In genomic region chr21:33797565-33797964, GRCh38 we compare ENCODE assay signal across 25 cellular contexts.
DNase-seq lines count a peak whose midpoint lies in the region; ATAC-seq, FAIRE-seq and TF ChIP-seq lines count a peak whose summit lies in the region.
"Had no signal": no experiment of that assay in that cellular context is flagged by ENCODE, and none has a peak within 500 bp of the region (broad histone marks: within the 10 kb centered on the region; RNA-seq: fewer than 3 reads in every experiment).

No MANE protein-coding gene starts in this region.

- peak overlapping the region; percentile 52 for H3K27ac Mint-ChIP-seq in nephron progenitor cell
- peak overlapping the region; percentile 2 for H3K27ac Mint-ChIP-seq in type B pancreatic cell
- H3K27ac Mint-ChIP-seq: B cell; CD8-positive, alpha-beta T cell had no signal

- H3K36me3 ChIP-seq in heart left ventricle (peaks cover 0 to 65% (median 38%) of the 10 kb centered on the region in 9 donors), gastrocnemius medialis (no peaks in the 10 kb centered on the region), aorta (ENCODE audit: control insufficient read depth in 1 of 2, insufficient read depth in 2 of 2, low read length in 1 of 2) (peaks cover 0 to 5% of the 10 kb centered on the region in 2 donors), pancreas (no peaks in the 10 kb centered on the region)

- no peak overlapping the region for H3K4me3 Mint-ChIP-seq in nephron progenitor cell
- H3K4me3 Mint-ChIP-seq in type B pancreatic cell: no peak overlapping the region
- H3K4me3 Mint-ChIP-seq: B cell; CD4-positive, CD25-positive, alpha-beta regulatory T cell; CD8-positive, alpha-beta T cell had no signal

- H3K27me3 Mint-ChIP-seq in nephron progenitor cell (ENCODE audit: low read depth, poor library complexity) (no peaks in the 10 kb centered on the region), type B pancreatic cell (no peaks in the 10 kb centered on the region)
- H3K27me3 Mint-ChIP-seq: B cell had no signal

- peaks cover 2% of the 10 kb centered on the region for H3K4me1 ChIP-seq in right cardiac atrium (ENCODE audit: control insufficient read depth, insufficient read depth, low read length)
- H3K4me1 ChIP-seq in heart left ventricle: peaks cover 0 to 13% (median 0%) of the 10 kb centered on the region in 12 donors
- peaks cover 23 to 37% of the 10 kb centered on the region in 2 donors for H3K4me1 ChIP-seq in gastrocnemius medialis
- no peaks in the 10 kb centered on the region for H3K4me1 ChIP-seq in aorta (ENCODE audit: control insufficient read depth in 1 of 2, insufficient read depth in 2 of 2, low read length in 2 of 2)
- no peaks in the 10 kb centered on the region for H3K4me1 ChIP-seq in pancreas
- H3K4me1 ChIP-seq: BLaER1 had no signal

- in situ Hi-C loops in gastrocnemius medialis (cut with MboI; ENCODE audit: low sequenced_read_pairs in 4 of 4): no loop called here

- intact Hi-C loops in right cardiac atrium (cut with DNase I) (no loop called here), heart left ventricle (cut with DNase I) (no loop called here), gastrocnemius medialis (cut with DNase I; ENCODE audit: low total_unique reads) (no loop called here), aorta (cut with DNase I) (no loop called here), pancreas (cut with DNase I) (no loop called here)

- no peaks in the 10 kb centered on the region for H3K9me3 Mint-ChIP-seq in nephron progenitor cell
- H3K9me3 Mint-ChIP-seq in type B pancreatic cell: no peaks in the 10 kb centered on the region
- H3K9me3 Mint-ChIP-seq: CD4-positive, CD25-positive, alpha-beta regulatory T cell; CD8-positive, alpha-beta T cell had no signal

- H3K4me1 Mint-ChIP-seq in nephron progenitor cell (peaks cover 13% of the 10 kb centered on the region), type B pancreatic cell (ENCODE audit: unreplicated experiment) (peaks cover 16% of the 10 kb centered on the region)
- H3K4me1 Mint-ChIP-seq: B cell; CD4-positive, CD25-positive, alpha-beta regulatory T cell had no signal

- H3K27me3 ChIP-seq in right cardiac atrium (ENCODE audit: control insufficient read depth, insufficient read depth) (no peaks in the 10 kb centered on the region), heart left ventricle (no peaks in the 10 kb centered on the region), gastrocnemius medialis (no peaks in the 10 kb centered on the region), aorta (ENCODE audit: control insufficient read depth in 1 of 2, insufficient read depth in 2 of 2, low read length in 1 of 2) (no peaks in the 10 kb centered on the region), pancreas (no peaks in the 10 kb centered on the region)
- H3K27me3 ChIP-seq: BLaER1 had no signal

- no peak for FAIRE-seq in pancreas (lab: Jason Lieb, UNC)
- FAIRE-seq: A204.1, D721Med, GM12891, GM18507, H54 had no signal

- WGBS in right cardiac atrium: 83% methylated on average over 5 of the region's 5 CpGs
- WGBS in heart left ventricle, 4 donors: 76 to 87% (median 82%) methylated on average over 5 of the region's 5 CpGs
- WGBS in aorta, 2 donors: 72 to 79% methylated on average over 5 of the region's 5 CpGs
- WGBS in pancreas, 2 donors: 82 to 90% methylated on average over 5 of the region's 5 CpGs

- TF ChIP-seq POLR2A in heart left ventricle (IDR thresholded peaks at IDR 0.05) (no peak), gastrocnemius medialis (IDR thresholded peaks at IDR 0.05) (no peak)

- peaks cover 57% of the 10 kb centered on the region for H3K36me3 Mint-ChIP-seq in nephron progenitor cell (ENCODE audit: low read depth)
- peaks cover 26% of the 10 kb centered on the region for H3K36me3 Mint-ChIP-seq in type B pancreatic cell
- H3K36me3 Mint-ChIP-seq: CD4-positive, CD25-positive, alpha-beta regulatory T cell; CD8-positive, alpha-beta T cell had no signal

- TF ChIP-seq CTCF in heart left ventricle (IDR thresholded peaks at IDR 0.05) (no peak), nephron progenitor cell (IDR thresholded peaks at IDR 0.05) (no peak), gastrocnemius medialis (IDR thresholded peaks at IDR 0.05 in 4 of 5, conservative IDR thresholded peaks at IDR 0.05 in 1 of 5) (no peak), type B pancreatic cell (conservative IDR thresholded peaks at IDR 0.05) (no peak), pancreas (IDR thresholded peaks at IDR 0.05) (no peak)

- DNase-seq in right cardiac atrium: no peak
- DNase-seq in heart left ventricle: no peak
- no peak for DNase-seq in nephron progenitor cell
- no peak for DNase-seq in gastrocnemius medialis
- DNase-seq in type B pancreatic cell (ENCODE audit: extremely low spot score, unreplicated experiment): no peak
- DNase-seq in aorta: no peak
- no peak for DNase-seq in activated CD4-positive, CD25-positive, alpha-beta regulatory T cell treated with anti-CD3 and anti-CD28 coated beads, Interleukin-2, amount 50 U/mL, for 72 hours
- no peak for DNase-seq in pancreas
- DNase-seq: CD4-positive, CD25-positive, alpha-beta regulatory T cell; CD8-positive, alpha-beta T cell; DMS 273 treated with DMSO at 0.1 percent for 48 hours; DMS53; DMS79 treated with DMSO at 0.1 percent for 48 hours; GF-D8; GOT3; HCEC 1CT had no signal

- ATAC-seq in right cardiac atrium (no peak), heart left ventricle (no peak), gastrocnemius medialis (peak in 1 of 2 donors; percentile 38), aorta (ENCODE audit: low FRiP score) (no peak), pancreas (no peak)
- ATAC-seq: CD8-positive, alpha-beta T cell had no signal

- H3K4me3 ChIP-seq in right cardiac atrium (ENCODE audit: low read length): no peak overlapping the region
- H3K4me3 ChIP-seq in heart left ventricle: no peak overlapping the region
- no peak overlapping the region for H3K4me3 ChIP-seq in gastrocnemius medialis
- no peak overlapping the region for H3K4me3 ChIP-seq in aorta (ENCODE audit: low read length in 2 of 2)
- no peak overlapping the region for H3K4me3 ChIP-seq in pancreas
- H3K4me3 ChIP-seq: BLaER1 had no signal

- H3K9me3 ChIP-seq in right cardiac atrium (ENCODE audit: control insufficient read depth, low read length) (no peaks in the 10 kb centered on the region), heart left ventricle (no peaks in the 10 kb centered on the region), gastrocnemius medialis (no peaks in the 10 kb centered on the region), aorta (ENCODE audit: control insufficient read depth, low read length) (no peaks in the 10 kb centered on the region), pancreas (no peaks in the 10 kb centered on the region)
- H3K9me3 ChIP-seq: BLaER1 had no signal

- H3K27ac ChIP-seq in right cardiac atrium (ENCODE audit: low read length) (peak overlapping the region; percentile 32), heart left ventricle (no peak overlapping the region), gastrocnemius medialis (peak overlapping the region; percentile 26 to 45 (median 30)), aorta (ENCODE audit: low read depth in 1 of 2, low read length in 2 of 2) (no peak overlapping the region), pancreas (no peak overlapping the region)
- H3K27ac ChIP-seq: 22Rv1, BLaER1, C4-2B had no signal

Comparison
In these comparisons a context has a peak if more than half of its experiments do, and no peak if none do; other contexts are left out.
1. H3K27ac ChIP-seq: peak in right cardiac atrium (single experiment) and gastrocnemius medialis (4 of 4); none in heart left ventricle (0 of 12), aorta (0 of 2) and pancreas (0 of 4).